9 cellular contexts compared by ENCODE assay signal in the genomic region with DNA sequence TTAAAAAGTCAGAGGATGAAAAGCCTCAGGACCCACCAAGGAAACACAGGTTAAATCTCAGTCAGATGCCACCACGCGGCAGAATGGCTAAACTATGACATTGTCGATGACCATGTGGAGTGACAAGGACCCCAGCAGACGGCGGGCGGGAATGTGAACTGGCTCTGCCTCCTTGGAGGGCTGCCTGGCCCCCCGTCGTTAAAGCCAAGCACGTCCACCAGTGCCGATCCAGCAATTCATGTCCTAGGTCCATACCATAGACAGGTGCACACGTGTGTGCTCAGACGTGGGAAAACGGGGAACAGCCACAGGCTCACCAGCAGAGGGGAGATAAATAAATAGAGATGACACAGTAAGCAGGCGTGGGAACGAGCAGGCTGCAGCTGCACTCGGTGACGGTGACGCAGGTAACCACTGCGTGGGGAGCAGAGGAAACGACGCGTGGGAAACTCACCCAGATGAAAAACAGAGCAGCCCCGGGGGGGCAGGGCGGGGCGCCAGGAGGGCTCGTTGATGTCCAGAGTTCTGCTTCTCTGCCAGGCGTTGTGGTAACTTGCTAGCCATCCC. TPM values are rescaled to one million over a fixed set of nuclear protein-coding genes. Genes with fewer than 3 reads are reported as not detected.
DNase-seq lines count a peak whose midpoint lies in the region; ATAC-seq, FAIRE-seq and TF ChIP-seq lines count a peak whose summit lies in the region.
"Had no signal": no experiment of that assay in that cellular context is flagged by ENCODE, and none has a peak within 500 bp of the region (broad histone marks: within the 10 kb centered on the region; RNA-seq: fewer than 3 reads in every experiment).

No MANE protein-coding gene starts in this region.

- peak; percentile 91 to 95 (median 92) for DNase-seq in CD4-positive, alpha-beta memory T cell
- DNase-seq in LNCaP clone FGC (ENCODE audit: low read depth) (no peak), HepG2 (ENCODE audit: low spot score) (peak; percentile 23), amygdala (lab: John Stamatoyannopoulos, UW) (no peak), RKO (ENCODE audit: low spot score) (no peak), middle frontal gyrus (ENCODE audit: extremely low spot score, low spot score) (no peak)
- DNase-seq in activated CD8-positive, alpha-beta memory T cell treated with anti-CD3 and anti-CD28 coated beads, Interleukin-2, amount 50 U/mL, for 48 hours = peak; percentile 83
- peak; percentile 54 to 75 for DNase-seq in stimulated activated CD8-positive, alpha-beta memory T cell treated with anti-CD3 and anti-CD28 coated beads, Interleukin-7, amount 100 ng/mL, for 48 hours (ENCODE audit: extremely low read depth in 1 of 2, low read depth in 1 of 2)

- H3K79me2 ChIP-seq in HepG2 (ENCODE audit: insufficient read depth, low read length) = no peaks in the 10 kb centered on the region

- CTCF ChIA-PET in CD4-positive, alpha-beta memory T cell (lab: Charles Lee; ENCODE audit: partially characterized antibody) = interaction anchor here (1.2 kb wide), 1 partner anchor 18 kb away, joined by 4 read pairs; no protein-coding TSS in a partner anchor
- CTCF ChIA-PET in HepG2 (lab: Yijun Ruan, JAX; ENCODE audit: low intra/inter-chr PET ratio, low total read pairs) = no interaction called here

- H3K36me3 Mint-ChIP-seq in CD4-positive, alpha-beta memory T cell = peaks cover 2 to 6% of the 10 kb centered on the region in 2 donors

- no TSS peak for BruUV-seq in HepG2 (replicated peaks; lab: Mats Ljungman, UMichigan)

- no peak overlapping the region for H2AFZ ChIP-seq in HepG2 (ENCODE audit: low read length)

- peak; percentile 67 for FAIRE-seq in HepG2 (lab: Jason Lieb, UNC)

- in situ Hi-C loops in HepG2 (cut with HindIII; ENCODE audit: extremely low pct_ligation_motif_present, low pct_unique_long_range_greater_than_20kb) = no loop called here

- H3K27me3 ChIP-seq in CD4-positive, alpha-beta memory T cell (ENCODE audit: insufficient read depth, low read length) = no peaks in the 10 kb centered on the region
- H3K27me3 ChIP-seq in HepG2 (ENCODE audit: control insufficient read depth in 1 of 2, insufficient read depth in 2 of 2, low read length in 2 of 2) = peaks cover 15 to 80% of the 10 kb centered on the region in 2 experiments

- peak overlapping the region; percentile 58 for H3K4me2 ChIP-seq in HepG2 (ENCODE audit: low read depth, low read length)

- peak overlapping the region; percentile 88 to 99 (median 99) for H3K27ac Mint-ChIP-seq in CD4-positive, alpha-beta memory T cell

- no peaks in the 10 kb centered on the region for H3K9me3 ChIP-seq in CD4-positive, alpha-beta memory T cell (ENCODE audit: control insufficient read depth in 1 of 2, low read length in 2 of 2)
- H3K9me3 ChIP-seq in HepG2 (ENCODE audit: low read length) = no peaks in the 10 kb centered on the region

- POLR2A ChIA-PET in CD4-positive, alpha-beta memory T cell (lab: Charles Lee; ENCODE audit: partially characterized antibody) = no interaction called here
- POLR2A ChIA-PET in HepG2 (lab: Yijun Ruan, JAX) = no interaction called here

- H3K4me1 ChIP-seq in CD4-positive, alpha-beta memory T cell (ENCODE audit: insufficient read depth, low read length) = peaks cover 33% of the 10 kb centered on the region
- H3K4me1 ChIP-seq in HepG2 (ENCODE audit: insufficient read depth, low read length) = peaks cover 12% of the 10 kb centered on the region
- H3K4me1 ChIP-seq: tibial artery had no signal

- no peaks in the 10 kb centered on the region for H3K36me3 ChIP-seq in CD4-positive, alpha-beta memory T cell (ENCODE audit: insufficient read depth, low read length)
- no peaks in the 10 kb centered on the region for H3K36me3 ChIP-seq in HepG2 (replicated peaks in 1 of 2; ENCODE audit: control insufficient read depth in 1 of 2, insufficient read depth in 2 of 2, low read length in 2 of 2)
- H3K36me3 ChIP-seq: tibial artery had no signal

- no peak for TF ChIP-seq RAD21 in HepG2 (CRISPR knock-in tag; IDR thresholded peaks at IDR 0.05)

- intact Hi-C loops in CD4-positive, alpha-beta memory T cell (cut with micrococcal nuclease) = loop anchor here (2.0 kb wide), 1 partner anchor 24 kb away; no protein-coding TSS in a partner anchor
- intact Hi-C loops in HepG2 (cut with micrococcal nuclease; ENCODE audit: unreplicated experiment) = loop anchor here (1.0 kb wide), 1 partner anchor 205 kb away; no protein-coding TSS in a partner anchor

- H3K4me3 Mint-ChIP-seq in CD4-positive, alpha-beta memory T cell = peak overlapping the region; percentile 79 to 94 (median 90)

- TF ChIP-seq EP300 in HepG2 (IDR thresholded peaks at IDR 0.05; ENCODE audit: low read depth in 2 of 2, low read length in 2 of 2) (no peak), HepG2 (CRISPR knock-in tag; IDR thresholded peaks at IDR 0.05; ENCODE audit: borderline replicate concordance) (no peak)

- H3K4me3 ChIP-seq in CD4-positive, alpha-beta memory T cell (ENCODE audit: low read length in 2 of 2) = peak overlapping the region; percentile 61 to 63
- H3K4me3 ChIP-seq in LNCaP clone FGC (ENCODE audit: low read depth, low read length) (no peak overlapping the region), HepG2 (replicated peaks in 1 of 3; ENCODE audit: insufficient read depth in 1 of 3, low read depth in 2 of 3, low read length in 3 of 3) (no peak overlapping the region; a peak in 1 of 6 replicates)
- H3K4me3 ChIP-seq: tibial artery had no signal

- TF ChIP-seq CTCF in LNCaP clone FGC (IDR thresholded peaks at IDR 0.05; ENCODE audit: control insufficient read depth, extremely low read depth, insufficient read depth) (0 out of 2 replicates have a peak, but pooled peaks have one; percentile 4), HepG2 (CRISPR knock-in tag; IDR thresholded peaks at IDR 0.05) (peak; percentile 49)

- peak overlapping the region; percentile 81 for H3K27ac ChIP-seq in CD4-positive, alpha-beta memory T cell (ENCODE audit: low read depth, low read length)
- no peak overlapping the region for H3K27ac ChIP-seq in HepG2 (ENCODE audit: extremely low read length, insufficient read depth, low read length)
- H3K27ac ChIP-seq: tibial artery had no signal

- no peak overlapping the region for H3K9ac ChIP-seq in HepG2 (ENCODE audit: insufficient read depth, low read depth, low read length)

- no peaks in the 10 kb centered on the region for H4K20me1 ChIP-seq in HepG2 (ENCODE audit: insufficient read depth, low read length)

- peaks cover 0 to 3% (median 0%) of the 10 kb centered on the region in 8 donors for H3K9me3 Mint-ChIP-seq in CD4-positive, alpha-beta memory T cell

- 0% methylated on average over 20 of the region's 27 CpGs for WGBS in HepG2 (ENCODE audit: low lambda C conversion rate)

- TF ChIP-seq POLR2A in HepG2 (IDR thresholded peaks at IDR 0.05; ENCODE audit: insufficient read depth in 1 of 2, low read depth in 2 of 2, low read length in 2 of 2) = no peak

- peaks cover 21 to 36% (median 30%) of the 10 kb centered on the region in 4 donors for H3K4me1 Mint-ChIP-seq in CD4-positive, alpha-beta memory T cell

- H3K27me3 Mint-ChIP-seq in CD4-positive, alpha-beta memory T cell = peaks cover 0 to 12% of the 10 kb centered on the region in 2 donors

- ATAC-seq in HepG2 = peak; percentile 70

TF ChIP-seq in HepG2, 621 proteins besides CTCF, POLR2A, EP300 and RAD21 (continues in another document):
- TF ChIP-seq, protein P1, sequence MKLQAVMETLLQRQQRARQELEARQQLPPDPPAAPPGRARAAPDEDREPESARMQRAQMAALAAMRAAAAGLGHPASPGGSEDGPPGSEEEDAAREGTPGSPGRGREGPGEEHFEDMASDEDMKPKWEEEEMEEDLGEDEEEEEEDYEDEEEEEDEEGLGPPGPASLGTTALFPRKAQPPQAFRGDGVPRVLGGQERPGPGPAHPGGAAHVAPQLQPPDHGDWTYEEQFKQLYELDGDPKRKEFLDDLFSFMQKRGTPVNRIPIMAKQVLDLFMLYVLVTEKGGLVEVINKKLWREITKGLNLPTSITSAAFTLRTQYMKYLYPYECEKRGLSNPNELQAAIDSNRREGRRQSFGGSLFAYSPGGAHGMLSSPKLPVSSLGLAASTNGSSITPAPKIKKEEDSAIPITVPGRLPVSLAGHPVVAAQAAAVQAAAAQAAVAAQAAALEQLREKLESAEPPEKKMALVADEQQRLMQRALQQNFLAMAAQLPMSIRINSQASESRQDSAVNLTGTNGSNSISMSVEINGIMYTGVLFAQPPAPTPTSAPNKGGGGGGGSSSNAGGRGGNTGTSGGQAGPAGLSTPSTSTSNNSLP (IDR thresholded peaks at IDR 0.05; ENCODE audit: low read depth, low read length) = no peak
- TF ChIP-seq TGIF2 (CRISPR knock-in tag; IDR thresholded peaks at IDR 0.05) (0 out of 2 replicates have a peak, but pooled peaks have one; percentile 31), SNAI1 (CRISPR knock-in tag; IDR thresholded peaks at IDR 0.05; ENCODE audit: borderline replicate concordance) (no peak), GPN1 (CRISPR knock-in tag; IDR thresholded peaks at IDR 0.05; ENCODE audit: borderline replicate concordance) (no peak), ZFAT (CRISPR knock-in tag; conservative IDR thresholded peaks at IDR 0.05) (no peak)

RNA-seq across cellular contexts. Expression of gene PCBP3, which starts 28.3 kb away (rescaled TPM):
- 1 to 10 TPM in 1 of 2 experiments, under 1 TPM in 1; 0.99 to 1.6 TPM for total RNA-seq in CD4-positive, alpha-beta memory T cell
- polyA plus RNA-seq in CD4-positive, alpha-beta memory T cell = 1 to 10 TPM in 1 of 2 donors, under 1 TPM in 1; 0.36 to 1.1 TPM
- not detected in 2 replicates for total RNA-seq in HepG2 (2016; rRNA removed; fragmentation: Illumina TruSeq; extraction: Trizol)
- total RNA-seq in HepG2 (2016; cell fraction: cytosol; rRNA removed; fragmentation: Illumina TruSeq; extraction: Trizol; ENCODE audit: low read depth) = not detected in 2 replicates
- not detected in 2 replicates for total RNA-seq in HepG2 (2016; cell fraction: insoluble cytoplasmic fraction; rRNA removed; fragmentation: Illumina TruSeq; extraction: Trizol)
- not detected in 2 replicates for total RNA-seq in HepG2 (2016; cell fraction: membrane; rRNA removed; fragmentation: Illumina TruSeq; extraction: Trizol)
- not detected in 2 replicates for total RNA-seq in HepG2 (2016; cell fraction: nucleus; rRNA removed; fragmentation: Illumina TruSeq; extraction: Trizol)
- not detected in 2 replicates for polyA plus RNA-seq in HepG2 (2011; rRNA removed)
- polyA plus RNA-seq in HepG2 (2011; cell fraction: cytosol; rRNA removed) = not detected in 2 replicates
- polyA plus RNA-seq in HepG2 (2011; cell fraction: nucleus; rRNA removed) = not detected in 2 replicates
- not detected in 2 replicates for polyA plus RNA-seq in HepG2 (2012)
- not detected in 2 replicates for polyA plus RNA-seq in HepG2 (2016; cell fraction: cytosol; fragmentation: Illumina TruSeq; extraction: Trizol; ENCODE audit: low read depth)
- polyA plus RNA-seq in HepG2 (2016; cell fraction: insoluble cytoplasmic fraction; fragmentation: Illumina TruSeq; extraction: Trizol; ENCODE audit: low read depth) = not detected in 2 replicates
- polyA plus RNA-seq in HepG2 (2016; cell fraction: membrane; fragmentation: Illumina TruSeq; extraction: Trizol; ENCODE audit: low read depth) = not detected in 2 replicates
- not detected in 2 replicates for polyA plus RNA-seq in HepG2 (2016; cell fraction: nucleus; fragmentation: Illumina TruSeq; extraction: Trizol; ENCODE audit: insufficient read depth, low read depth)
- polyA minus RNA-seq in HepG2 (2011; rRNA and poly(A)+ RNA removed; ENCODE audit: low replicate concordance) = not detected in 2 replicates
- not detected in 2 replicates for polyA minus RNA-seq in HepG2 (2011; cell fraction: cytosol; rRNA and poly(A)+ RNA removed)
- not detected in 2 replicates for polyA minus RNA-seq in HepG2 (2011; cell fraction: nucleus; rRNA and poly(A)+ RNA removed)

Comparison
In these comparisons a context has a peak if more than half of its experiments do, and no peak if none do; other contexts are left out.
1. DNase-seq: peak in CD4-positive, alpha-beta memory T cell (5 of 5), activated CD8-positive, alpha-beta memory T cell treated with anti-CD3 and anti-CD28 coated beads, Interleukin-2, amount 50 U/mL, for 48 hours (single experiment), HepG2 (single experiment) and stimulated activated CD8-positive, alpha-beta memory T cell treated with anti-CD3 and anti-CD28 coated beads, Interleukin-7, amount 100 ng/mL, for 48 hours (2 of 2); none in LNCaP clone FGC (single experiment), amygdala (0 of 56), RKO (single experiment) and middle frontal gyrus (single experiment).
2. H3K4me3 ChIP-seq: peak in CD4-positive, alpha-beta memory T cell (2 of 2); none in LNCaP clone FGC (single experiment) and HepG2 (0 of 3).